ENCODE assay signal across 19 cellular contexts in the genomic region with DNA sequence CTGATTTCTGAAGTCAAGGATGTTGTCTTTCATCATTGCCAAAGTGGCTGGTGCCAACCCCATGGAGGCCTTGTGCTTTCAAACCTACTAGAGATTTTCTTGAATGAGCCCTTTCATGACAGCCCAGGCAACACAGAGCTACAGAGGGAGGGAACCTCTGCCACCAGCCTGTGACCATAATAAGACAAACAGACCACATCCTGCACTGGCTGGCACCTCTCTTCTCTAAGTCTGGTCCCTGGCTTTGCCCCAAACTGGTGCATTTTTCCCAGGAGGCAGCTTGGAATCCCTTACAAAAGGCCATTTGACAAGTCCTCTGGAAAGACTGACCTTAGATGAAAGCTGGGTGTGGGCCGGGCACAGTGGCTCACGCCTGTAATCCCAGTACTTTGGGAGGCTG.
A peak's percentile ranks its signal among the peaks of the same experiment; 100 is the strongest.
DNase-seq lines count a peak whose midpoint lies in the region; ATAC-seq and TF ChIP-seq lines count a peak whose summit lies in the region.
"Had no signal": no experiment of that assay in that cellular context is flagged by ENCODE, and none has a peak within 500 bp of the region (broad histone marks: within the 10 kb centered on the region; RNA-seq: fewer than 3 reads in every experiment).

No MANE protein-coding gene starts in this region.

- H2BK15ac ChIP-seq in neuronal stem cell (ENCODE audit: low read length): no peak overlapping the region

- POLR2A ChIA-PET in WTC11 (lab: Charles Lee): no interaction called here

- peaks cover 61% of the 10 kb centered on the region for H3K4me1 Mint-ChIP-seq in WTC11

- ATAC-seq in WTC11 (no peak), GM21360 (IDR thresholded peaks at IDR 0.05; ENCODE audit: unreplicated experiment) (no peak), HG03280 (IDR thresholded peaks at IDR 0.05; ENCODE audit: unreplicated experiment) (no peak)
- ATAC-seq: HepG2 had no signal

- peak; percentile 6 for DNase-seq in AG08395 (ENCODE audit: low spot score)
- DNase-seq in HT1080 (ENCODE audit: low read depth): peak; percentile 24
- no peak for DNase-seq in WTC11 (ENCODE audit: low spot score)
- no peak for DNase-seq in neuronal stem cell (ENCODE audit: low spot score)
- no peak for DNase-seq in T1000 (lab: John Stamatoyannopoulos, UW)
- DNase-seq in T-helper 2 cell: no peak
- DNase-seq: Caco-2, DMS53, GM23248, NCI-H1105, NCI-H187, NCI-H524 treated with DMSO at 0.1 percent for 48 hours, OCI-M1 had no signal

- WGBS in neuronal stem cell (ENCODE audit: extremely low coverage in 2 of 2, insufficient read length in 2 of 2, insufficient replicate concordance in 1 of 2), 2 donors: no CpG with 5 or more reads among the region's 2 CpGs

- peaks cover 17% of the 10 kb centered on the region for H3K36me3 Mint-ChIP-seq in WTC11

- no peak overlapping the region for H2BK5ac ChIP-seq in neuronal stem cell (ENCODE audit: low read length)

- H4K91ac ChIP-seq in neuronal stem cell (ENCODE audit: low read depth, low read length, poor library complexity): no peak overlapping the region

- no peaks in the 10 kb centered on the region for H3K36me3 ChIP-seq in neuronal stem cell (replicated peaks in 1 of 2; ENCODE audit: control insufficient read depth in 2 of 2, insufficient read depth in 2 of 2, low read length in 2 of 2)

- H3K4ac ChIP-seq in neuronal stem cell (ENCODE audit: low read length): no peak overlapping the region

- no peak overlapping the region for H2BK12ac ChIP-seq in neuronal stem cell (ENCODE audit: low read length)

- H3K4me2 ChIP-seq in neuronal stem cell (ENCODE audit: insufficient read depth, low read length, poor library complexity, severe bottlenecking): no peak overlapping the region
- H3K4me2 ChIP-seq: KMS-11 had no signal

- H2AFZ ChIP-seq in neuronal stem cell (ENCODE audit: low read length): no peak overlapping the region
- H2AFZ ChIP-seq: GM23248 had no signal

- no peak for TF ChIP-seq CTCF in WTC11 (IDR thresholded peaks at IDR 0.05)

- no peak overlapping the region for H3K14ac ChIP-seq in neuronal stem cell (ENCODE audit: low read length)

- CTCF ChIA-PET in WTC11 (lab: Charles Lee): no interaction called here

- no peak overlapping the region for H2BK120ac ChIP-seq in neuronal stem cell (ENCODE audit: low read depth, low read length)

- H3K23ac ChIP-seq in neuronal stem cell (ENCODE audit: low read depth, low read length, poor library complexity): no peak overlapping the region

- H3K27me3 Mint-ChIP-seq in WTC11 (ENCODE audit: low read depth): no peaks in the 10 kb centered on the region

- H3K9ac ChIP-seq in neuronal stem cell (ENCODE audit: low read depth, low read length, poor library complexity): no peak overlapping the region
- H3K9ac ChIP-seq: GM23248, KMS-11 had no signal

- no peak overlapping the region for H3K4me3 Mint-ChIP-seq in WTC11

- H3K27me3 ChIP-seq in neuronal stem cell (ENCODE audit: control insufficient read depth in 3 of 3, insufficient read depth in 3 of 3, low read depth in 1 of 3, low read length in 3 of 3): no peaks in the 10 kb centered on the region

- no peaks in the 10 kb centered on the region for H3K9me3 ChIP-seq in neuronal stem cell (replicated peaks in 1 of 2; ENCODE audit: control insufficient read depth in 2 of 2, insufficient read depth in 1 of 2, low read depth in 1 of 2, low read length in 2 of 2)
- H3K9me3 ChIP-seq: Caco-2 had no signal

- H2AK5ac ChIP-seq in neuronal stem cell (ENCODE audit: low read depth, low read length): no peak overlapping the region

- H4K8ac ChIP-seq in neuronal stem cell (ENCODE audit: low read depth, low read length): no peak overlapping the region

- no peaks in the 10 kb centered on the region for H3K4me1 ChIP-seq in neuronal stem cell (ENCODE audit: control insufficient read depth in 2 of 2, insufficient read depth in 1 of 2, low read depth in 1 of 2, low read length in 2 of 2)
- H3K4me1 ChIP-seq: Caco-2 had no signal

- H3K4me3 ChIP-seq in neuronal stem cell (ENCODE audit: low read length in 2 of 2): no peak overlapping the region
- H3K4me3 ChIP-seq: GM23248 had no signal

- H3K27ac ChIP-seq in neuronal stem cell (replicated peaks; ENCODE audit: low read length): no peak overlapping the region
- H3K27ac ChIP-seq: 22Rv1, GM23248, KMS-11, RWPE1 had no signal

- no peaks in the 10 kb centered on the region for H3K79me1 ChIP-seq in neuronal stem cell (ENCODE audit: low read depth, low read length)

- H3K9me3 Mint-ChIP-seq in WTC11: peaks cover 4% of the 10 kb centered on the region

- peak overlapping the region; percentile 19 for H3K18ac ChIP-seq in neuronal stem cell (ENCODE audit: low read length)

- 0 out of 2 replicates have a peak overlapping the region, but pooled peaks have one; percentile 91 for H3K27ac Mint-ChIP-seq in WTC11

TF ChIP-seq in WTC11, 78 proteins besides CTCF, POLR2A, EP300 and RAD21:
- TF ChIP-seq, protein P1, sequence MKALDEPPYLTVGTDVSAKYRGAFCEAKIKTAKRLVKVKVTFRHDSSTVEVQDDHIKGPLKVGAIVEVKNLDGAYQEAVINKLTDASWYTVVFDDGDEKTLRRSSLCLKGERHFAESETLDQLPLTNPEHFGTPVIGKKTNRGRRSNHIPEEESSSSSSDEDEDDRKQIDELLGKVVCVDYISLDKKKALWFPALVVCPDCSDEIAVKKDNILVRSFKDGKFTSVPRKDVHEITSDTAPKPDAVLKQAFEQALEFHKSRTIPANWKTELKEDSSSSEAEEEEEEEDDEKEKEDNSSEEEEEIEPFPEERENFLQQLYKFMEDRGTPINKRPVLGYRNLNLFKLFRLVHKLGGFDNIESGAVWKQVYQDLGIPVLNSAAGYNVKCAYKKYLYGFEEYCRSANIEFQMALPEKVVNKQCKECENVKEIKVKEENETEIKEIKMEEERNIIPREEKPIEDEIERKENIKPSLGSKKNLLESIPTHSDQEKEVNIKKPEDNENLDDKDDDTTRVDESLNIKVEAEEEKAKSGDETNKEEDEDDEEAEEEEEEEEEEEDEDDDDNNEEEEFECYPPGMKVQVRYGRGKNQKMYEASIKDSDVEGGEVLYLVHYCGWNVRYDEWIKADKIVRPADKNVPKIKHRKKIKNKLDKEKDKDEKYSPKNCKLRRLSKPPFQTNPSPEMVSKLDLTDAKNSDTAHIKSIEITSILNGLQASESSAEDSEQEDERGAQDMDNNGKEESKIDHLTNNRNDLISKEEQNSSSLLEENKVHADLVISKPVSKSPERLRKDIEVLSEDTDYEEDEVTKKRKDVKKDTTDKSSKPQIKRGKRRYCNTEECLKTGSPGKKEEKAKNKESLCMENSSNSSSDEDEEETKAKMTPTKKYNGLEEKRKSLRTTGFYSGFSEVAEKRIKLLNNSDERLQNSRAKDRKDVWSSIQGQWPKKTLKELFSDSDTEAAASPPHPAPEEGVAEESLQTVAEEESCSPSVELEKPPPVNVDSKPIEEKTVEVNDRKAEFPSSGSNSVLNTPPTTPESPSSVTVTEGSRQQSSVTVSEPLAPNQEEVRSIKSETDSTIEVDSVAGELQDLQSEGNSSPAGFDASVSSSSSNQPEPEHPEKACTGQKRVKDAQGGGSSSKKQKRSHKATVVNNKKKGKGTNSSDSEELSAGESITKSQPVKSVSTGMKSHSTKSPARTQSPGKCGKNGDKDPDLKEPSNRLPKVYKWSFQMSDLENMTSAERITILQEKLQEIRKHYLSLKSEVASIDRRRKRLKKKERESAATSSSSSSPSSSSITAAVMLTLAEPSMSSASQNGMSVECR (CRISPR knock-in tag; IDR thresholded peaks at IDR 0.05; ENCODE audit: borderline replicate concordance): no peak
- no peak for TF ChIP-seq ZSCAN18 (CRISPR knock-in tag; IDR thresholded peaks at IDR 0.05)
- no peak for TF ChIP-seq FOXK1 (CRISPR knock-in tag; IDR thresholded peaks at IDR 0.05)
- no peak for TF ChIP-seq RELA (CRISPR knock-in tag; IDR thresholded peaks at IDR 0.05; ENCODE audit: borderline replicate concordance)
- no peak for TF ChIP-seq USF1 (CRISPR knock-in tag; IDR thresholded peaks at IDR 0.05)
- TF ChIP-seq ZNF281 (CRISPR knock-in tag; IDR thresholded peaks at IDR 0.05): no peak
- TF ChIP-seq ZNF138 (CRISPR knock-in tag; conservative IDR thresholded peaks at IDR 0.05): no peak
TF ChIP-seq in WTC11: peak in this region for 0.

Comparison
In these comparisons a context has a peak if more than half of its experiments do, and no peak if none do; other contexts are left out.
1. DNase-seq: peak in AG08395 (single experiment) and HT1080 (single experiment); none in WTC11 (single experiment), neuronal stem cell (single experiment), T1000 (single experiment) and T-helper 2 cell (0 of 5).